Comparison of ENCODE assay signal across 28 cellular contexts in the genomic region with DNA sequence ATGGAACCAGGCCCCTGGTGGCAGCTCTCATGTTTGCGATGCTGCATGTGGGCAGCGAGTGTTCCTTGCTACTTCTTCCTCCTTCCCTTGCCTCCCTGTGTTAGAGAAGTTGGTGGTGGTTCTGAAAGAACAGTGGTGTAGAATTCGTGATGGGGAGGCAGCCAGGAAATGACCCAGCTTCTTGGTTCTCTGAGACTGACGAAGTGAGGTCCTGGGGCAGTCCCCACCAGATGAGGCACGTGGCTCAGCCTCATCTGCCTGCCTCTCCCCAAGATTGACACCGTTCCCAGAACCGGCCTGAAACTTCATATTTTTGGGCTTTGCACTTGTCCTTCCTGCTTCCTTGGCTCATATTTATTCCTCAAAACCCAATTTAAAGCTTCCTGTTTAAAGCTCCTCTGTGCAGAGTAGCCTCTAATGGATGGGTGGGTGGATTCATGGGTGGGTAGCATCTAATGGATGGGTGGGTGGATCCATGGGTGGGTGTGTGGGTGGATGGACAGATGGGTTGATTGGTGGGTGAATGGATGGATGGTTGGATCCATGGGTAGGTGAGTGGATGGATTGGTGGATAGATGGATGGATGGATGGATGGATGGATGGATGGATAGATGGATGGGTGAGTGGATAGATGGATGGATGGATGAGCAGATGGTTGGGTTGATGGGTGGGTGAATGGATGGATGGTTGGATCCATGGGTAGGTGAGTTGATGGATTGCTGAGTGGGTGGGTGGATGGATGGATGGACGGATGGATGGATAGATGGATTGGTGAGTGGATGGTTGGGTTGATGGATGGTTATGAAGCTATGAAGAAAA.
DNase-seq lines count a peak whose midpoint lies in the region; ATAC-seq and TF ChIP-seq lines count a peak whose summit lies in the region.
"Had no signal": no experiment of that assay in that cellular context is flagged by ENCODE, and none has a peak within 500 bp of the region (broad histone marks: within the 10 kb centered on the region; RNA-seq: fewer than 3 reads in every experiment).

No MANE protein-coding gene starts in this region.

- peak; percentile 58 for ATAC-seq in HCT116
- peak; percentile 82 for ATAC-seq in activated T-helper 17 cell treated with anti-CD3 and anti-CD28 coated beads, Interleukin-2, amount 50 U/mL, for 72 hours (replicated peaks)
- ATAC-seq: GM23338, PC-3 had no signal

- BruUV-seq in HCT116 (replicated peaks; lab: Mats Ljungman, UMichigan) = no TSS peak

- no peaks in the 10 kb centered on the region for H3F3A ChIP-seq in DOHH2 (ENCODE audit: control insufficient read depth, insufficient read depth)
- H3F3A ChIP-seq in MM.1S (ENCODE audit: insufficient read depth, low read length) = no peaks in the 10 kb centered on the region

- TF ChIP-seq CTCF in DOHH2 (IDR thresholded peaks at IDR 0.05; ENCODE audit: low read depth, low read length, poor library complexity, severe bottlenecking) = peak; percentile 16
- no peak; a peak in 1 of 6 replicates for TF ChIP-seq CTCF in HCT116 (IDR thresholded peaks at IDR 0.05 in 2 of 3, conservative IDR thresholded peaks at IDR 0.05 in 1 of 3; ENCODE audit: borderline replicate concordance in 1 of 3, insufficient read depth in 1 of 3, low read depth in 2 of 3, low read length in 2 of 3)
- peak; percentile 21 for TF ChIP-seq CTCF in osteoblast (IDR thresholded peaks at IDR 0.05; ENCODE audit: extremely low read depth, low read depth, low read length)
- TF ChIP-seq CTCF in MM.1S (IDR thresholded peaks at IDR 0.05; ENCODE audit: low read length) = no peak

- CTCF ChIA-PET in HCT116 (lab: Charles Lee) = no interaction called here

- RAD21 ChIA-PET in HCT116 (lab: Charles Lee; ENCODE audit: low non-redundant PET in 1 of 2, low total read pairs in 2 of 2, uncharacterized antibody in 2 of 2, unreplicated experiment in 2 of 2) = no interaction called here

- H3K36me3 Mint-ChIP-seq in activated T-helper 17 cell treated with anti-CD3 and anti-CD28 coated beads, Interleukin-2, amount 50 U/mL, for 72 hours (ENCODE audit: low read depth) = no peaks in the 10 kb centered on the region

- H3K27me3 ChIP-seq in DOHH2 (ENCODE audit: control insufficient read depth, low read length) = no peaks in the 10 kb centered on the region
- H3K27me3 ChIP-seq in HCT116 (ENCODE audit: insufficient read depth, low read length) = no peaks in the 10 kb centered on the region
- H3K27me3 ChIP-seq in osteoblast (ENCODE audit: insufficient read depth, low read length) = no peaks in the 10 kb centered on the region
- H3K27me3 ChIP-seq in MM.1S (replicated peaks; ENCODE audit: insufficient read depth, low read length) = peaks cover 71% of the 10 kb centered on the region
- H3K27me3 ChIP-seq: BLaER1 treated with 17β-estradiol and CSF1 and Interleukin-3, amounts not matched to agents 10 nM and 100 nM had no signal

- no peaks in the 10 kb centered on the region for H3K36me3 ChIP-seq in DOHH2 (ENCODE audit: control insufficient read depth, low read length)
- H3K36me3 ChIP-seq in HCT116 (ENCODE audit: control insufficient read depth in 1 of 2, insufficient read depth in 2 of 2, low read length in 2 of 2) = no peaks in the 10 kb centered on the region
- no peaks in the 10 kb centered on the region for H3K36me3 ChIP-seq in osteoblast (ENCODE audit: insufficient read depth, low read length)
- no peaks in the 10 kb centered on the region for H3K36me3 ChIP-seq in MM.1S (replicated peaks; ENCODE audit: insufficient read depth, low read length)

- TF ChIP-seq POLR2A in HCT116 (IDR thresholded peaks at IDR 0.05; ENCODE audit: borderline replicate concordance, extremely low read depth, insufficient read depth, insufficient read length) = no peak

- no peak for TF ChIP-seq RAD21 in HCT116 (IDR thresholded peaks at IDR 0.05; ENCODE audit: low read depth)

- intact Hi-C loops in HCT116 (cut with micrococcal nuclease) = no loop called here

- H2AFZ ChIP-seq in HCT116 (ENCODE audit: low read depth, low read length, poor library complexity, severe bottlenecking) = no peak overlapping the region
- no peak overlapping the region for H2AFZ ChIP-seq in osteoblast (ENCODE audit: low read length)
- H2AFZ ChIP-seq in MM.1S (ENCODE audit: low read length) = no peak overlapping the region
- H2AFZ ChIP-seq: GM23338 had no signal

- no peak overlapping the region for H3K4me3 ChIP-seq in DOHH2 (ENCODE audit: low read length)
- H3K4me3 ChIP-seq in HCT116 (replicated peaks in 1 of 2; ENCODE audit: low read depth in 1 of 2, low read length in 2 of 2) = no peak overlapping the region
- H3K4me3 ChIP-seq in osteoblast (ENCODE audit: insufficient read depth, low read length) = no peak overlapping the region
- H3K4me3 ChIP-seq in MM.1S (ENCODE audit: low read length) = no peak overlapping the region
- H3K4me3 ChIP-seq: BLaER1 treated with 17β-estradiol and CSF1 and Interleukin-3, amounts not matched to agents 10 nM and 100 nM; GM23338 had no signal

- H3K9me3 Mint-ChIP-seq in activated T-helper 17 cell treated with anti-CD3 and anti-CD28 coated beads, Interleukin-2, amount 50 U/mL, for 72 hours = no peaks in the 10 kb centered on the region
- H3K9me3 Mint-ChIP-seq: CD4-positive, alpha-beta T cell had no signal

- H3K9me3 ChIP-seq in DOHH2 (ENCODE audit: control insufficient read depth, insufficient read depth, low read length) = no peaks in the 10 kb centered on the region
- H3K9me3 ChIP-seq in HCT116 (ENCODE audit: control insufficient read depth in 1 of 2, insufficient read depth in 1 of 2, low read depth in 1 of 2, low read length in 2 of 2) = no peaks in the 10 kb centered on the region
- no peaks in the 10 kb centered on the region for H3K9me3 ChIP-seq in osteoblast (ENCODE audit: low read depth, low read length)
- H3K9me3 ChIP-seq in MM.1S (replicated peaks; ENCODE audit: insufficient read depth, low read length) = no peaks in the 10 kb centered on the region
- H3K9me3 ChIP-seq: BLaER1 treated with 17β-estradiol and CSF1 and Interleukin-3, amounts not matched to agents 10 nM and 100 nM had no signal

- DNase-seq in HCT116 (ENCODE audit: low read depth, low spot score) (no peak), osteoblast (ENCODE audit: insufficient read length, low spot score, missing footprints) (peak; percentile 42), MM.1S (no peak), COR-L47 (lab: John Stamatoyannopoulos, UW) (no peak), DMS79 (lab: John Stamatoyannopoulos, UW) (no peak)
- no peak for DNase-seq in effector CD8-positive, alpha-beta T cell (lab: John Stamatoyannopoulos, UW)
- DNase-seq: AML-193; CD4-positive, alpha-beta T cell; DMS53; EL; GF-D8; H9; KG1; MV-4-11; NCI-H1105; NCI-H1436 treated with DMSO at 0.1 percent for 48 hours; NCI-H187 treated with DMSO at 0.1 percent for 48 hours; NCI-H2107; NCI-H446; NCI-H524 treated with DMSO at 0.1 percent for 48 hours; NCI-H82; NK-92 treated with Interleukin-12 subunit alpha and Interleukin-12 subunit beta, amount 100 ng/mL, for 24 hours; PC-3; T-helper 1 cell had no signal

- H4K20me1 ChIP-seq in DOHH2 (ENCODE audit: control insufficient read depth, insufficient read depth, low read depth, low read length) = no peaks in the 10 kb centered on the region
- H4K20me1 ChIP-seq in HCT116 (ENCODE audit: insufficient read depth) = no peaks in the 10 kb centered on the region
- H4K20me1 ChIP-seq in osteoblast (ENCODE audit: insufficient read depth, low read length) = no peaks in the 10 kb centered on the region
- H4K20me1 ChIP-seq in MM.1S (ENCODE audit: insufficient read depth, low read length) = no peaks in the 10 kb centered on the region
- H4K20me1 ChIP-seq: BLaER1 treated with 17β-estradiol and CSF1 and Interleukin-3, amounts not matched to agents 10 nM and 100 nM had no signal

- H3K9me2 ChIP-seq in DOHH2 (replicated peaks; ENCODE audit: control insufficient read depth, low read length) (no peaks in the 10 kb centered on the region), HCT116 (ENCODE audit: insufficient read depth) (no peaks in the 10 kb centered on the region), MM.1S (replicated peaks; ENCODE audit: insufficient read depth, low read length) (no peaks in the 10 kb centered on the region)

- no peak overlapping the region for H3K9ac ChIP-seq in HCT116 (ENCODE audit: low read length)
- H3K9ac ChIP-seq in MM.1S (ENCODE audit: low read length) = no peak overlapping the region
- H3K9ac ChIP-seq: BLaER1 treated with 17β-estradiol and CSF1 and Interleukin-3, amounts not matched to agents 10 nM and 100 nM had no signal

- no peak overlapping the region for H3K27ac ChIP-seq in DOHH2 (ENCODE audit: low read depth, low read length)
- no peak overlapping the region for H3K27ac ChIP-seq in HCT116 (ENCODE audit: low read depth, low read length)
- no peak overlapping the region for H3K27ac ChIP-seq in osteoblast (ENCODE audit: low read depth, low read length)
- no peak overlapping the region for H3K27ac ChIP-seq in MM.1S (ENCODE audit: low read length)
- H3K27ac ChIP-seq: BLaER1 treated with 17β-estradiol and CSF1 and Interleukin-3, amounts not matched to agents 10 nM and 100 nM had no signal

- H3K4me2 ChIP-seq in DOHH2 (ENCODE audit: low read length) (no peak overlapping the region), HCT116 (ENCODE audit: low read length) (no peak overlapping the region), osteoblast (ENCODE audit: insufficient read depth, low read length) (no peak overlapping the region), MM.1S (ENCODE audit: low read depth, low read length) (no peak overlapping the region)
- H3K4me2 ChIP-seq: BLaER1 treated with 17β-estradiol and CSF1 and Interleukin-3, amounts not matched to agents 10 nM and 100 nM; GM23338 had no signal

- H3K4me1 ChIP-seq in DOHH2 (ENCODE audit: control insufficient read depth, low read length) (no peaks in the 10 kb centered on the region), HCT116 (ENCODE audit: control insufficient read depth in 1 of 2, insufficient read depth in 2 of 2, low read length in 2 of 2) (no peaks in the 10 kb centered on the region), osteoblast (ENCODE audit: insufficient read depth, low read length) (no peaks in the 10 kb centered on the region), MM.1S (ENCODE audit: low read length) (no peaks in the 10 kb centered on the region)

- POLR2A ChIA-PET in HCT116 (lab: Charles Lee) = no interaction called here

- no peaks in the 10 kb centered on the region for H3K79me2 ChIP-seq in DOHH2 (ENCODE audit: control insufficient read depth, low read length)
- H3K79me2 ChIP-seq in HCT116 (ENCODE audit: insufficient read depth, low read length) = no peaks in the 10 kb centered on the region
- no peaks in the 10 kb centered on the region for H3K79me2 ChIP-seq in osteoblast (ENCODE audit: insufficient read depth, low read length)
- H3K79me2 ChIP-seq in MM.1S (ENCODE audit: low read length) = no peaks in the 10 kb centered on the region

- H3K27me3 Mint-ChIP-seq in activated T-helper 17 cell treated with anti-CD3 and anti-CD28 coated beads, Interleukin-2, amount 50 U/mL, for 72 hours = peaks cover 3% of the 10 kb centered on the region
- H3K27me3 Mint-ChIP-seq: CD4-positive, alpha-beta T cell had no signal

- H3K4me1 Mint-ChIP-seq in activated T-helper 17 cell treated with anti-CD3 and anti-CD28 coated beads, Interleukin-2, amount 50 U/mL, for 72 hours = no peaks in the 10 kb centered on the region

- H3K27ac Mint-ChIP-seq in activated T-helper 17 cell treated with anti-CD3 and anti-CD28 coated beads, Interleukin-2, amount 50 U/mL, for 72 hours = no peak overlapping the region
- H3K27ac Mint-ChIP-seq: CD4-positive, alpha-beta T cell; GM23338 had no signal

- H3K4me3 Mint-ChIP-seq in activated T-helper 17 cell treated with anti-CD3 and anti-CD28 coated beads, Interleukin-2, amount 50 U/mL, for 72 hours = no peak overlapping the region
- H3K4me3 Mint-ChIP-seq: CD4-positive, alpha-beta T cell; GM23338; H9 had no signal

Comparison
In these comparisons a context has a peak if more than half of its experiments do, and no peak if none do; other contexts are left out.
1. CTCF ChIP-seq: peak in DOHH2 (single experiment) and osteoblast (single experiment); none in HCT116 (0 of 3) and MM.1S (single experiment).